ENCODE assay signal across 8 cellular contexts in the genomic region with DNA sequence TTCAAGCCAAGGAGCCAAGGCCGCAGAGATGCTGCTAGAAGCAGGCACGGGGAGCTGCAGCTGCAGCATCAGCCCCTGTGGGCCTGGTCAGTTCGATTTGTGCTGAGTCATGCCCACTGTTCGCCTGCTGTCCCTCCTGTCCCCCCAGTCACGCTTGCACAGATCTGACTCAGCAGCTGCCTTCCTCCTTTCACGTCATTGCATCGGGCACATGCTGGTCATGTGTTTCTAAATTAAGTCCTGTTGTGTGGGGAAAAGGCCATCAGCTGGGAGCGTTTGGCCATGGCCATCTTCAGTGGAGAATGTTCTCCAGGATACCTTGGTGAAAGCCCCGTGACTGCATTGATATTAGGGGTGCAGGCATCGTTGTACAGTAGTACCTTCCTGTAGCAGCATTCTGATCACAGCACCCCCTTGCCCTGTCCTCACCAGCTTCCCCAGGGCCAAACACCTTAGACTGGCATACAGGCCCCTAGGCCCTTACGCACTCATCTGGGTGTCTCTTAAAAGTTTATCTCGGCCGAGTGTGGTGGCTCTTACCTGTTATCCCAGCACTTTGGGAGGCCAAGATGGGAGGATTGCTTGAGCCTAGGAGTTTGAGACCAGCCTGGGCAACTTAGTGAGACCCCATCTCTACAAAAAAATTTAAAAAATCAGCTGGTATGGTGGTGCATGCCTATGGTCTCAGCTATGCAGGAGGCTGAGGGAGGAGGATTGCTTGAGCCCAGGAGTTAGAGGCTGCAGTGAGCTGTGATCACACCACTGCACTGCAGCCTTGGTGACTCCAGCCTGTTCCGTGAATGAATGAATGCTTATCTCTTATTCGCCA. TPM values are rescaled to one million over a fixed set of nuclear protein-coding genes. Genes with fewer than 3 reads are reported as not detected.
DNase-seq lines count a peak whose midpoint lies in the region; ATAC-seq and TF ChIP-seq lines count a peak whose summit lies in the region.

No MANE protein-coding gene starts in this region.

- CTCF ChIA-PET in IMR-90 (lab: Yijun Ruan, JAX), result interaction anchor here (0.6 to 0.9 kb wide), 2 partner anchors 22 to 354 kb away, joined by 3 read pairs; no protein-coding TSS in a partner anchor

- H3K23ac ChIP-seq in IMR-90 (ENCODE audit: low read depth, low read length), result peak overlapping the region; percentile 87; the same call in 1 of the 2 replicates

- H3K4me1 ChIP-seq in IMR-90 (ENCODE audit: control insufficient read depth, insufficient read depth, low read length), result peaks cover 5% of the 10 kb centered on the region
- H3K4me1 ChIP-seq in suprapubic skin, result peaks cover 12% of the 10 kb centered on the region

- no peak overlapping the region for H3K4me3 Mint-ChIP-seq in activated T-helper 2 cell treated with anti-CD3 and anti-CD28 coated beads, Interferon-gamma antibody, Interleukin-2, Interleukin-4, amounts not matched to agents 10 μg/mL and 5 μg/mL and 100 μg/mL, durations not matched to agents 14 hours and 24 hours and 36 hours (ENCODE audit: low read depth)

- peak overlapping the region; percentile 77 for H2AFZ ChIP-seq in IMR-90 (replicated peaks; ENCODE audit: low read length, poor library complexity)

- H3K4ac ChIP-seq in IMR-90 (ENCODE audit: low read depth, low read length), result peak overlapping the region; percentile 83

- TF ChIP-seq POLR2A in IMR-90 (IDR thresholded peaks at IDR 0.05; ENCODE audit: low read depth, low read length), result no peak
- no peak for TF ChIP-seq POLR2A in suprapubic skin (IDR thresholded peaks at IDR 0.05)

- H3K18ac ChIP-seq in IMR-90 (ENCODE audit: low read depth, low read length), result peak overlapping the region; percentile 75

- H3K27ac ChIP-seq in IMR-90 (ENCODE audit: insufficient read depth, low read length) (peak overlapping the region; percentile 78), suprapubic skin (no peak overlapping the region)

- ATAC-seq in IMR-90 (ENCODE audit: low read depth), result peak; percentile 94
- ATAC-seq in GM21576 (IDR thresholded peaks at IDR 0.05; ENCODE audit: unreplicated experiment), result no peak

- H3K27me3 Mint-ChIP-seq in activated T-helper 2 cell treated with anti-CD3 and anti-CD28 coated beads, Interferon-gamma antibody, Interleukin-2, Interleukin-4, amounts not matched to agents 10 μg/mL and 5 μg/mL and 100 μg/mL, durations not matched to agents 14 hours and 24 hours and 36 hours (ENCODE audit: low read depth), result no peaks in the 10 kb centered on the region

- no peak for TF ChIP-seq CTCF in IMR-90 (conservative IDR thresholded peaks at IDR 0.05; ENCODE audit: low read depth, low read length)
- TF ChIP-seq CTCF in cardiac fibroblast (IDR thresholded peaks at IDR 0.05; ENCODE audit: low read depth, low read length), result no peak
- TF ChIP-seq CTCF in suprapubic skin (IDR thresholded peaks at IDR 0.05), result no peak

- POLR2A ChIA-PET in IMR-90 (lab: Charles Lee; ENCODE audit: unreplicated experiment), result interaction anchor here (0.6 kb wide), 1 partner anchor 185 kb away, joined by 14 read pairs; no protein-coding TSS in a partner anchor

- 87% methylated on average over 5 of the region's 15 CpGs; no CpG with 5 or more reads in 1 of the 2 experiments for WGBS in IMR-90 (ENCODE audit: extremely low coverage in 2 of 2, insufficient read length in 1 of 2), 2 experiments
- 75% methylated on average over 15 of the region's 15 CpGs for WGBS in suprapubic skin

- in situ Hi-C loops in IMR-90 (cut with MboI; ENCODE audit: low sequenced_read_pairs), result no loop called here

- peaks cover 3% of the 10 kb centered on the region; the same call in 1 of the 2 replicates for H3K36me3 ChIP-seq in IMR-90 (ENCODE audit: control insufficient read depth, insufficient read depth, low read length)
- H3K36me3 ChIP-seq in suprapubic skin, result no peaks in the 10 kb centered on the region

- no peak overlapping the region for H3K9ac ChIP-seq in IMR-90 (ENCODE audit: low read depth, low read length)

- peak overlapping the region; percentile 91 for H2BK20ac ChIP-seq in IMR-90 (ENCODE audit: low read depth, low read length)

- peak overlapping the region; percentile 41; the same call in 1 of the 2 replicates for H4K5ac ChIP-seq in IMR-90 (ENCODE audit: low read depth, low read length)

- no peak overlapping the region for H3K4me2 ChIP-seq in IMR-90 (ENCODE audit: low read depth, low read length)

- TF ChIP-seq RAD21 in IMR-90 (IDR thresholded peaks at IDR 0.05; ENCODE audit: low read length), result no peak

- H4K91ac ChIP-seq in IMR-90 (ENCODE audit: insufficient read depth, low read depth, low read length), result peak overlapping the region; percentile 76

- peak overlapping the region; percentile 43 for H2AK9ac ChIP-seq in IMR-90 (replicated peaks; ENCODE audit: low read depth, low read length, poor library complexity)

- H3K4me1 Mint-ChIP-seq in activated T-helper 2 cell treated with anti-CD3 and anti-CD28 coated beads, Interferon-gamma antibody, Interleukin-2, Interleukin-4, amounts not matched to agents 10 μg/mL and 5 μg/mL and 100 μg/mL, durations not matched to agents 14 hours and 24 hours and 36 hours (ENCODE audit: low read depth), result no peaks in the 10 kb centered on the region

- TF ChIP-seq EP300 in suprapubic skin (IDR thresholded peaks at IDR 0.05), result no peak

- peak overlapping the region; percentile 89 for H2BK120ac ChIP-seq in IMR-90 (ENCODE audit: low read depth, low read length)

- H2BK5ac ChIP-seq in IMR-90 (ENCODE audit: low read depth, low read length, poor library complexity, severe bottlenecking), result peak overlapping the region; percentile 82

- dilution Hi-C loops in IMR-90 (cut with HindIII; ENCODE audit: low sequenced_read_pairs, unreplicated experiment), result no loop called here

- peaks cover 8% of the 10 kb centered on the region for H3K9me3 Mint-ChIP-seq in activated T-helper 2 cell treated with anti-CD3 and anti-CD28 coated beads, Interferon-gamma antibody, Interleukin-2, Interleukin-4, amounts not matched to agents 10 μg/mL and 5 μg/mL and 100 μg/mL, durations not matched to agents 14 hours and 24 hours and 36 hours

- peaks cover 11% of the 10 kb centered on the region for H3K36me3 Mint-ChIP-seq in activated T-helper 2 cell treated with anti-CD3 and anti-CD28 coated beads, Interferon-gamma antibody, Interleukin-2, Interleukin-4, amounts not matched to agents 10 μg/mL and 5 μg/mL and 100 μg/mL, durations not matched to agents 14 hours and 24 hours and 36 hours (ENCODE audit: low read depth)

- DNase-seq in IMR-90 (peak; percentile 96), cardiac fibroblast (ENCODE audit: low read depth in 2 of 2) (peak; percentile 90 to 93), kidney tubule cell (ENCODE audit: low spot score) (peak; percentile 93), suprapubic skin (ENCODE audit: low spot score in 2 of 2) (peak; percentile 82 to 88), NCI-H2171 treated with DMSO at 0.1 percent for 48 hours (lab: John Stamatoyannopoulos, UW) (no peak), D341Med (ENCODE audit: low spot score) (no peak)
- DNase-seq in activated T-helper 2 cell treated with anti-CD3 and anti-CD28 coated beads, Interferon-gamma antibody, Interleukin-2, Interleukin-4, amounts not matched to agents 10 μg/mL and 5 μg/mL and 100 μg/mL, durations not matched to agents 14 hours and 24 hours and 36 hours (ENCODE audit: low spot score), result no peak

- intact Hi-C loops in IMR-90 (cut with micrococcal nuclease), result no loop called here
- intact Hi-C loops in activated T-helper 2 cell treated with anti-CD3 and anti-CD28 coated beads, Interferon-gamma antibody, Interleukin-2, Interleukin-4, amounts not matched to agents 10 μg/mL and 5 μg/mL and 100 μg/mL, durations not matched to agents 14 hours and 24 hours and 36 hours (cut with micrococcal nuclease), result no loop called here

- H3K27me3 ChIP-seq in IMR-90 (ENCODE audit: control insufficient read depth, insufficient read depth, low read length) (no peaks in the 10 kb centered on the region), suprapubic skin (no peaks in the 10 kb centered on the region)

- H3K14ac ChIP-seq in IMR-90 (replicated peaks; ENCODE audit: low read depth, low read length), result peak overlapping the region; percentile 90

- BruUV-seq in IMR-90 (replicated peaks; lab: Mats Ljungman, UMichigan), result no TSS peak

- no peak overlapping the region for H3K4me3 ChIP-seq in IMR-90 (ENCODE audit: insufficient read depth, low read depth, low read length)
- no peak overlapping the region for H3K4me3 ChIP-seq in cardiac fibroblast (replicated peaks in 1 of 2; ENCODE audit: low read depth in 2 of 2, low read length in 2 of 2)
- H3K4me3 ChIP-seq in suprapubic skin, result no peak overlapping the region

- H3K27ac Mint-ChIP-seq in activated T-helper 2 cell treated with anti-CD3 and anti-CD28 coated beads, Interferon-gamma antibody, Interleukin-2, Interleukin-4, amounts not matched to agents 10 μg/mL and 5 μg/mL and 100 μg/mL, durations not matched to agents 14 hours and 24 hours and 36 hours, result no peak overlapping the region

- peaks cover 5% of the 10 kb centered on the region for H3K9me3 ChIP-seq in IMR-90 (ENCODE audit: control insufficient read depth, insufficient read depth, low read length)
- H3K9me3 ChIP-seq in suprapubic skin, result no peaks in the 10 kb centered on the region

- peaks cover 11 to 49% of the 10 kb centered on the region in 2 experiments for H3K79me1 ChIP-seq in IMR-90 (ENCODE audit: low read depth in 1 of 2, low read length in 2 of 2)

- H4K20me1 ChIP-seq in IMR-90 (ENCODE audit: insufficient read depth, low read length), result no peaks in the 10 kb centered on the region; the same call in 1 of the 2 replicates

- peak overlapping the region in 1 of 2 experiments; percentile 83; a peak in 3 of 4 replicates for H4K8ac ChIP-seq in IMR-90 (ENCODE audit: low read depth in 2 of 2, low read length in 2 of 2)

- peaks cover 9% of the 10 kb centered on the region for H3K9me1 ChIP-seq in IMR-90 (ENCODE audit: insufficient read depth, low read length)

- peak overlapping the region; percentile 38; the same call in 1 of the 3 replicates for H2BK15ac ChIP-seq in IMR-90 (ENCODE audit: low read depth, low read length)

- peak overlapping the region; percentile 96 for H2AK5ac ChIP-seq in IMR-90 (ENCODE audit: low read depth, low read length)

- no peak overlapping the region for H3K56ac ChIP-seq in IMR-90 (ENCODE audit: extremely low read depth, insufficient read depth, low read length)

RNA-seq across cellular contexts. Expression of gene POR, which starts 23.2 kb away (rescaled TPM):
- total RNA-seq in IMR-90 (2012; rRNA removed) (25.3 and 25.5 TPM in 2 replicates), suprapubic skin (100 to 1,000 TPM in 1 of 4 donors, 10 to 100 TPM in 3; 85.8 to 112 (median 91.8) TPM)
- polyA plus RNA-seq in IMR-90 (2012; rRNA removed), result 42.2 and 60.4 TPM in 2 replicates
- polyA plus RNA-seq in IMR-90 (2012; cell fraction: cytosol; rRNA removed), result 31.0 and 59.1 TPM in 2 replicates
- 74.8 and 189 TPM in 2 replicates for polyA plus RNA-seq in IMR-90 (2012; cell fraction: nucleus; rRNA removed; ENCODE audit: low replicate concordance)
- total RNA-seq in activated T-helper 2 cell treated with anti-CD3 and anti-CD28 coated beads, Interferon-gamma antibody, Interleukin-2, Interleukin-4, amounts not matched to agents 10 μg/mL and 5 μg/mL and 100 μg/mL, durations not matched to agents 14 hours and 24 hours and 36 hours, result 105 and 106 TPM in 2 replicates

RNA-seq across cellular contexts. Expression of gene TMEM120A, which starts 56.2 kb away (rescaled TPM):
- total RNA-seq in IMR-90 (2012; rRNA removed), result 23.1 and 32.1 TPM in 2 replicates
- 33.8 and 39.3 TPM in 2 replicates for polyA plus RNA-seq in IMR-90 (2012; rRNA removed)
- 13.7 and 39.5 TPM in 2 replicates for polyA plus RNA-seq in IMR-90 (2012; cell fraction: cytosol; rRNA removed)
- polyA plus RNA-seq in IMR-90 (2012; cell fraction: nucleus; rRNA removed; ENCODE audit: low replicate concordance), result 76.5 and 138 TPM in 2 replicates
- total RNA-seq in suprapubic skin, result 10 to 100 TPM; 21.0 to 34.0 (median 22.4) TPM
- 62.4 and 63.7 TPM in 2 replicates for total RNA-seq in activated T-helper 2 cell treated with anti-CD3 and anti-CD28 coated beads, Interferon-gamma antibody, Interleukin-2, Interleukin-4, amounts not matched to agents 10 μg/mL and 5 μg/mL and 100 μg/mL, durations not matched to agents 14 hours and 24 hours and 36 hours

RNA-seq across cellular contexts. Expression of gene RHBDD2, which starts 59.3 kb away (rescaled TPM):
- total RNA-seq in IMR-90 (2012; rRNA removed), result 9.7 and 10.8 TPM in 2 replicates
- 42.4 and 47.5 TPM in 2 replicates for polyA plus RNA-seq in IMR-90 (2012; rRNA removed)
- polyA plus RNA-seq in IMR-90 (2012; cell fraction: cytosol; rRNA removed), result 41.1 and 59.7 TPM in 2 replicates
- 54.6 and 103 TPM in 2 replicates for polyA plus RNA-seq in IMR-90 (2012; cell fraction: nucleus; rRNA removed; ENCODE audit: low replicate concordance)
- total RNA-seq in suprapubic skin, result 10 to 100 TPM; 28.3 to 63.1 (median 49.8) TPM
- total RNA-seq in activated T-helper 2 cell treated with anti-CD3 and anti-CD28 coated beads, Interferon-gamma antibody, Interleukin-2, Interleukin-4, amounts not matched to agents 10 μg/mL and 5 μg/mL and 100 μg/mL, durations not matched to agents 14 hours and 24 hours and 36 hours, result 139 and 143 TPM in 2 replicates

Comparison
In these comparisons a context has a peak if more than half of its experiments do, and no peak if none do; other contexts are left out.
1. DNase-seq: peak in IMR-90 (single experiment), cardiac fibroblast (2 of 2), kidney tubule cell (single experiment) and suprapubic skin (2 of 2); none in NCI-H2171 treated with DMSO at 0.1 percent for 48 hours (single experiment), D341Med (single experiment) and activated T-helper 2 cell treated with anti-CD3 and anti-CD28 coated beads, Interferon-gamma antibody, Interleukin-2, Interleukin-4, amounts not matched to agents 10 μg/mL and 5 μg/mL and 100 μg/mL, durations not matched to agents 14 hours and 24 hours and 36 hours (single experiment).